In genomic region chr2:219596954-219597551, GRCh38 we compare ENCODE assay signal across 8 cellular contexts. TPM values are rescaled to one million over a fixed set of nuclear protein-coding genes. Genes with fewer than 3 reads are reported as not detected.
A peak's percentile ranks its signal among the peaks of the same experiment; 100 is the strongest.
DNase-seq lines count a peak whose midpoint lies in the region; ATAC-seq, FAIRE-seq and TF ChIP-seq lines count a peak whose summit lies in the region.

No MANE protein-coding gene starts in this region.

- peak overlapping the region; percentile 82 for H3K4me2 ChIP-seq in Loucy (ENCODE audit: low read depth, low read length, poor library complexity, severe bottlenecking)
- H3K4me2 ChIP-seq in HepG2 (ENCODE audit: low read depth, low read length) = peak overlapping the region; percentile 98

- H3K36me3 Mint-ChIP-seq in CD8-positive, alpha-beta memory T cell = peaks cover 4 to 27% (median 7%) of the 10 kb centered on the region in 3 donors
- H3K36me3 Mint-ChIP-seq in MCF 10A (ENCODE audit: insufficient read depth, unreplicated experiment) = peaks cover 6% of the 10 kb centered on the region

- FAIRE-seq in HepG2 (lab: Jason Lieb, UNC) = peak; percentile 77

- no peaks in the 10 kb centered on the region for H3K9me2 ChIP-seq in Loucy (replicated peaks; ENCODE audit: low read depth, low read length)

- peak overlapping the region; percentile 91 to 98 (median 98) for H3K27ac Mint-ChIP-seq in CD8-positive, alpha-beta memory T cell
- peak overlapping the region; percentile 98 for H3K27ac Mint-ChIP-seq in MCF 10A (ENCODE audit: low read depth, unreplicated experiment)

- POLR2A ChIA-PET in CD8-positive, alpha-beta memory T cell (lab: Charles Lee) = interaction anchor here (0.6 kb wide), 1 partner anchor 10 kb away, joined by 3 read pairs; no protein-coding TSS in a partner anchor
- POLR2A ChIA-PET in MCF 10A (lab: Yijun Ruan, JAX) (interaction anchor here (0.7 to 4.0 kb wide), 30 partner anchors 10 to 673 kb away, joined by 3 to 49 read pairs (median 5); partner anchors contain the start of genes CHPF, CNPPD1, GLB1L and GMPPA), HepG2 (lab: Yijun Ruan, JAX) (interaction anchor here (0.8 to 7.6 kb wide), 15 partner anchors 8 to 348 kb away, joined by 3 to 150 read pairs (median 20); partner anchors contain the start of genes CHPF, DNPEP, GMPPA and INHA)

- no peaks in the 10 kb centered on the region for H3K9me3 Mint-ChIP-seq in CD8-positive, alpha-beta memory T cell
- no peaks in the 10 kb centered on the region for H3K9me3 Mint-ChIP-seq in MCF 10A (ENCODE audit: unreplicated experiment)

- peak; percentile 6 for ATAC-seq in GM21447 (IDR thresholded peaks at IDR 0.05; ENCODE audit: unreplicated experiment)
- peak; percentile 34 for ATAC-seq in HepG2

- 1% methylated on average over 19 of the region's 19 CpGs for WGBS in HepG2 (ENCODE audit: low lambda C conversion rate)

- H3K36me3 ChIP-seq in CD8-positive, alpha-beta memory T cell (ENCODE audit: insufficient read depth, low read length) = peaks cover 4% of the 10 kb centered on the region
- H3K36me3 ChIP-seq in Loucy (ENCODE audit: insufficient read depth, low read length) (peaks cover 2% of the 10 kb centered on the region; the same call in 1 of the 2 replicates), HepG2 (replicated peaks in 1 of 2; ENCODE audit: control insufficient read depth in 1 of 2, insufficient read depth in 2 of 2, low read length in 2 of 2) (peaks cover 7 to 8% of the 10 kb centered on the region in 2 experiments; a peak in 3 of 5 replicates), tibial artery (peaks cover 9 to 11% (median 10%) of the 10 kb centered on the region in 3 donors)

- CTCF ChIA-PET in CD8-positive, alpha-beta memory T cell (lab: Charles Lee) = interaction anchor here (0.8 to 1.9 kb wide), 5 partner anchors 37 to 66 kb away, joined by 3 to 7 read pairs (median 3); no protein-coding TSS in a partner anchor
- CTCF ChIA-PET in MCF 10A (lab: Yijun Ruan, JAX) = interaction anchor here (0.5 to 2.8 kb wide), 9 partner anchors 35 to 551 kb away, joined by 3 to 19 read pairs (median 4); no protein-coding TSS in a partner anchor
- CTCF ChIA-PET in HepG2 (lab: Yijun Ruan, JAX; ENCODE audit: low intra/inter-chr PET ratio, low total read pairs) = interaction anchor here (1.1 to 2.3 kb wide), 2 partner anchors 45 to 55 kb away, joined by 3 to 12 read pairs; no protein-coding TSS in a partner anchor

- no peaks in the 10 kb centered on the region for H3K27me3 ChIP-seq in CD8-positive, alpha-beta memory T cell (ENCODE audit: insufficient read depth, low read length, poor library complexity, severe bottlenecking)
- H3K27me3 ChIP-seq in Loucy (ENCODE audit: insufficient read depth, low read length, poor library complexity, severe bottlenecking) (no peaks in the 10 kb centered on the region), HepG2 (ENCODE audit: control insufficient read depth in 1 of 2, insufficient read depth in 2 of 2, low read length in 2 of 2) (no peaks in the 10 kb centered on the region; a peak in 1 of 5 replicates), tibial artery (no peaks in the 10 kb centered on the region)

- no peak for TF ChIP-seq EP300 in HepG2 (IDR thresholded peaks at IDR 0.05; ENCODE audit: low read depth in 2 of 2, low read length in 2 of 2)
- TF ChIP-seq EP300 in HepG2 (CRISPR knock-in tag; IDR thresholded peaks at IDR 0.05; ENCODE audit: borderline replicate concordance) = no peak

- peaks cover 3 to 17% of the 10 kb centered on the region in 2 donors for H3K27me3 Mint-ChIP-seq in CD8-positive, alpha-beta memory T cell
- no peaks in the 10 kb centered on the region for H3K27me3 Mint-ChIP-seq in MCF 10A (ENCODE audit: insufficient read depth, unreplicated experiment)

- H3F3A ChIP-seq in Loucy (ENCODE audit: low read depth) = no peaks in the 10 kb centered on the region

- H3K9ac ChIP-seq in Loucy (ENCODE audit: low read depth, low read length, poor library complexity, severe bottlenecking) = peak overlapping the region; percentile 92
- H3K9ac ChIP-seq in HepG2 (ENCODE audit: insufficient read depth, low read depth, low read length) = peak overlapping the region; percentile 95

- no peaks in the 10 kb centered on the region for H4K20me1 ChIP-seq in Loucy (ENCODE audit: insufficient read depth, low read length, poor library complexity, severe bottlenecking)
- H4K20me1 ChIP-seq in HepG2 (ENCODE audit: insufficient read depth, low read length) = no peaks in the 10 kb centered on the region

- H3K4me1 ChIP-seq in CD8-positive, alpha-beta memory T cell (ENCODE audit: insufficient read depth, low read length) = peaks cover 14% of the 10 kb centered on the region
- H3K4me1 ChIP-seq in Loucy (ENCODE audit: insufficient read depth, low read length, poor library complexity, severe bottlenecking) (peaks cover 10% of the 10 kb centered on the region), HepG2 (ENCODE audit: insufficient read depth, low read length) (peaks cover 58% of the 10 kb centered on the region), tibial artery (peaks cover 0 to 15% (median 6%) of the 10 kb centered on the region in 4 donors)

- no peak for DNase-seq in CD8-positive, alpha-beta memory T cell
- DNase-seq in MCF 10A (ENCODE audit: unreplicated experiment) (no peak), HepG2 (ENCODE audit: low spot score) (peak; percentile 61), tibial artery (no peak), NCI-H774 (lab: John Stamatoyannopoulos, UW) (no peak)
- DNase-seq in stimulated activated CD4-positive, alpha-beta T cell treated with anti-CD3 and anti-CD28 coated beads, Interleukin-4, amount 100 ng/mL, for 4 hours = no peak

- no peak for TF ChIP-seq RAD21 in HepG2 (CRISPR knock-in tag; IDR thresholded peaks at IDR 0.05)

- no peak for TF ChIP-seq POLR2A in HepG2 (IDR thresholded peaks at IDR 0.05; ENCODE audit: insufficient read depth in 1 of 2, low read depth in 2 of 2, low read length in 2 of 2)

- peaks cover 15 to 26% (median 26%) of the 10 kb centered on the region in 3 donors for H3K4me1 Mint-ChIP-seq in CD8-positive, alpha-beta memory T cell
- no peaks in the 10 kb centered on the region for H3K4me1 Mint-ChIP-seq in MCF 10A (ENCODE audit: insufficient read depth, unreplicated experiment)

- intact Hi-C loops in MCF 10A (cut with micrococcal nuclease) = loop anchor here (1.0 to 5.0 kb wide), 2 partner anchors 56 to 90 kb away; no protein-coding TSS in a partner anchor
- intact Hi-C loops in HepG2 (cut with micrococcal nuclease; ENCODE audit: unreplicated experiment) = loop anchor here (1.0 to 5.0 kb wide), 5 partner anchors 20 to 210 kb away; partner anchors contain the start of genes CHPF, DNPEP and GMPPA
- intact Hi-C loops in tibial artery (cut with DNase I; ENCODE audit: low total_unique reads) = loop anchor here (5.0 kb wide), 1 partner anchor 45 kb away; no protein-coding TSS in a partner anchor

- peak overlapping the region; percentile 72 for H3K27ac ChIP-seq in CD8-positive, alpha-beta memory T cell (ENCODE audit: low read depth, low read length)
- H3K27ac ChIP-seq in HepG2 (ENCODE audit: extremely low read length, insufficient read depth, low read length) (peak overlapping the region; percentile 95), tibial artery (peak overlapping the region; percentile 84 to 87)

- H3K9me3 ChIP-seq in CD8-positive, alpha-beta memory T cell (ENCODE audit: low read length) = no peaks in the 10 kb centered on the region
- H3K9me3 ChIP-seq in Loucy (ENCODE audit: insufficient read depth, low read depth, low read length) (no peaks in the 10 kb centered on the region), HepG2 (ENCODE audit: low read length) (no peaks in the 10 kb centered on the region), tibial artery (no peaks in the 10 kb centered on the region)

- BruUV-seq in MCF 10A (replicated peaks; lab: Mats Ljungman, UMichigan) = TSS peak; percentile 86
- TSS peak; percentile 94 for BruUV-seq in HepG2 (replicated peaks; lab: Mats Ljungman, UMichigan)

- H3K4me3 Mint-ChIP-seq in CD8-positive, alpha-beta memory T cell = peak overlapping the region; percentile 95 to 98 (median 97)
- peak overlapping the region; percentile 96 for H3K4me3 Mint-ChIP-seq in MCF 10A (ENCODE audit: unreplicated experiment)

- in situ Hi-C loops in HepG2 (cut with HindIII; ENCODE audit: extremely low pct_ligation_motif_present, low pct_unique_long_range_greater_than_20kb) = loop anchor here (5.0 kb wide), 1 partner anchor 35 kb away; no protein-coding TSS in a partner anchor

- H3K4me3 ChIP-seq in CD8-positive, alpha-beta memory T cell (ENCODE audit: low read length) = peak overlapping the region; percentile 69
- H3K4me3 ChIP-seq in Loucy (ENCODE audit: low read length, poor library complexity, severe bottlenecking) (peak overlapping the region; percentile 88), HepG2 (replicated peaks in 1 of 3; ENCODE audit: insufficient read depth in 1 of 3, low read depth in 2 of 3, low read length in 3 of 3) (peak overlapping the region; percentile 72 to 91 (median 81)), tibial artery (peak overlapping the region; percentile 63 to 76)

- H2AFZ ChIP-seq in Loucy (ENCODE audit: low read length) (peak overlapping the region; percentile 90), HepG2 (ENCODE audit: low read length) (no peak overlapping the region)

- H3K79me2 ChIP-seq in Loucy (ENCODE audit: insufficient read depth, low read length) (peaks cover 5% of the 10 kb centered on the region; the same call in 1 of the 2 replicates), HepG2 (ENCODE audit: insufficient read depth, low read length) (peaks cover 6% of the 10 kb centered on the region)

- TF ChIP-seq CTCF in Loucy (conservative IDR thresholded peaks at IDR 0.05; ENCODE audit: low read length) = no peak
- no peak for TF ChIP-seq CTCF in MCF 10A (IDR thresholded peaks at IDR 0.05; ENCODE audit: unreplicated experiment)
- no peak for TF ChIP-seq CTCF in HepG2 (CRISPR knock-in tag; IDR thresholded peaks at IDR 0.05)
- no peak for TF ChIP-seq CTCF in tibial artery (IDR thresholded peaks at IDR 0.05)

RNA-seq across cellular contexts. Expression of gene STK11IP, which starts 0.6 kb away (rescaled TPM):
- 10 to 100 TPM; 26.2 to 32.2 TPM for total RNA-seq in CD8-positive, alpha-beta memory T cell
- polyA plus RNA-seq in CD8-positive, alpha-beta memory T cell = 12.6 TPM
- total RNA-seq in MCF 10A (2022) (24.2 and 26.5 TPM in 2 replicates), HepG2 (2016; rRNA removed; fragmentation: Illumina TruSeq; extraction: Trizol) (5.6 and 12.8 TPM in 2 replicates)
- 3.5 and 4.7 TPM in 2 replicates for total RNA-seq in HepG2 (2016; cell fraction: cytosol; rRNA removed; fragmentation: Illumina TruSeq; extraction: Trizol; ENCODE audit: low read depth)
- 5.0 and 14.2 TPM in 2 replicates for total RNA-seq in HepG2 (2016; cell fraction: insoluble cytoplasmic fraction; rRNA removed; fragmentation: Illumina TruSeq; extraction: Trizol)
- 2.7 and 3.2 TPM in 2 replicates for total RNA-seq in HepG2 (2016; cell fraction: membrane; rRNA removed; fragmentation: Illumina TruSeq; extraction: Trizol)
- total RNA-seq in HepG2 (2016; cell fraction: nucleus; rRNA removed; fragmentation: Illumina TruSeq; extraction: Trizol) = 20.7 and 21.9 TPM in 2 replicates
- 24.0 and 30.2 TPM in 2 replicates for polyA plus RNA-seq in HepG2 (2011; rRNA removed)
- polyA plus RNA-seq in HepG2 (2011; cell fraction: cytosol; rRNA removed) = 5.6 and 8.5 TPM in 2 replicates
- 272 and 337 TPM in 2 replicates for polyA plus RNA-seq in HepG2 (2011; cell fraction: nucleus; rRNA removed)
- polyA plus RNA-seq in HepG2 (2012) = 18.1 and 20.5 TPM in 2 replicates
- polyA plus RNA-seq in HepG2 (2016; cell fraction: cytosol; fragmentation: Illumina TruSeq; extraction: Trizol; ENCODE audit: low read depth) = 0.70 and 0.72 TPM in 2 replicates
- 3.7 and 5.6 TPM in 2 replicates for polyA plus RNA-seq in HepG2 (2016; cell fraction: insoluble cytoplasmic fraction; fragmentation: Illumina TruSeq; extraction: Trizol; ENCODE audit: low read depth)
- 1.2 TPM in 2 replicates for polyA plus RNA-seq in HepG2 (2016; cell fraction: membrane; fragmentation: Illumina TruSeq; extraction: Trizol; ENCODE audit: low read depth)
- 44.8 and 52.7 TPM in 2 replicates for polyA plus RNA-seq in HepG2 (2016; cell fraction: nucleus; fragmentation: Illumina TruSeq; extraction: Trizol; ENCODE audit: insufficient read depth, low read depth)
- polyA minus RNA-seq in HepG2 (2011; rRNA and poly(A)+ RNA removed; ENCODE audit: low replicate concordance) = 23.0 and 45.7 TPM in 2 replicates
- polyA minus RNA-seq in HepG2 (2011; cell fraction: cytosol; rRNA and poly(A)+ RNA removed) = 8.2 and 10.4 TPM in 2 replicates
- polyA minus RNA-seq in HepG2 (2011; cell fraction: nucleus; rRNA and poly(A)+ RNA removed) = 52.1 and 52.7 TPM in 2 replicates

RNA-seq across cellular contexts. Expression of gene INHA, which starts 24.9 kb away (rescaled TPM):
- total RNA-seq in CD8-positive, alpha-beta memory T cell = not detected
- polyA plus RNA-seq in CD8-positive, alpha-beta memory T cell = not detected
- total RNA-seq in MCF 10A (2022) = 1.2 and 2.2 TPM in 2 replicates
- total RNA-seq in HepG2 (2016; rRNA removed; fragmentation: Illumina TruSeq; extraction: Trizol) = 1.9 and 4.1 TPM in 2 replicates
- total RNA-seq in HepG2 (2016; cell fraction: cytosol; rRNA removed; fragmentation: Illumina TruSeq; extraction: Trizol; ENCODE audit: low read depth) = 3.4 and 4.1 TPM in 2 replicates
- 2.5 and 3.2 TPM in 2 replicates for total RNA-seq in HepG2 (2016; cell fraction: insoluble cytoplasmic fraction; rRNA removed; fragmentation: Illumina TruSeq; extraction: Trizol)
- total RNA-seq in HepG2 (2016; cell fraction: membrane; rRNA removed; fragmentation: Illumina TruSeq; extraction: Trizol) = 3.4 and 5.3 TPM in 2 replicates
- total RNA-seq in HepG2 (2016; cell fraction: nucleus; rRNA removed; fragmentation: Illumina TruSeq; extraction: Trizol) = 2.0 and 3.3 TPM in 2 replicates
- 15.2 and 23.1 TPM in 2 replicates for polyA plus RNA-seq in HepG2 (2011; rRNA removed)
- polyA plus RNA-seq in HepG2 (2011; cell fraction: cytosol; rRNA removed) = 13.0 and 22.2 TPM in 2 replicates
- polyA plus RNA-seq in HepG2 (2011; cell fraction: nucleus; rRNA removed) = 28.4 and 35.0 TPM in 2 replicates
- 11.4 and 17.5 TPM in 2 replicates for polyA plus RNA-seq in HepG2 (2012)
- polyA plus RNA-seq in HepG2 (2016; cell fraction: cytosol; fragmentation: Illumina TruSeq; extraction: Trizol; ENCODE audit: low read depth) = 3.1 and 3.7 TPM in 2 replicates
- polyA plus RNA-seq in HepG2 (2016; cell fraction: insoluble cytoplasmic fraction; fragmentation: Illumina TruSeq; extraction: Trizol; ENCODE audit: low read depth) = 2.1 TPM in 2 replicates
- 3.5 and 4.5 TPM in 2 replicates for polyA plus RNA-seq in HepG2 (2016; cell fraction: membrane; fragmentation: Illumina TruSeq; extraction: Trizol; ENCODE audit: low read depth)
- polyA plus RNA-seq in HepG2 (2016; cell fraction: nucleus; fragmentation: Illumina TruSeq; extraction: Trizol; ENCODE audit: insufficient read depth, low read depth) = 3.6 and 4.6 TPM in 2 replicates
- polyA minus RNA-seq in HepG2 (2011; rRNA and poly(A)+ RNA removed; ENCODE audit: low replicate concordance) = 1.0 and 25.1 TPM in 2 replicates
- 5.1 and 5.8 TPM in 2 replicates for polyA minus RNA-seq in HepG2 (2011; cell fraction: cytosol; rRNA and poly(A)+ RNA removed)
- 2.3 and 2.6 TPM in 2 replicates for polyA minus RNA-seq in HepG2 (2011; cell fraction: nucleus; rRNA and poly(A)+ RNA removed)

RNA-seq across cellular contexts. Expression of gene OBSL1, which starts 25.7 kb away (rescaled TPM):
- total RNA-seq in CD8-positive, alpha-beta memory T cell = under 1 TPM; 0.48 to 0.69 TPM
- polyA plus RNA-seq in CD8-positive, alpha-beta memory T cell = not detected
- total RNA-seq in MCF 10A (2022) (29.0 and 29.8 TPM in 2 replicates), HepG2 (2016; rRNA removed; fragmentation: Illumina TruSeq; extraction: Trizol) (65.4 and 86.7 TPM in 2 replicates)
- total RNA-seq in HepG2 (2016; cell fraction: cytosol; rRNA removed; fragmentation: Illumina TruSeq; extraction: Trizol; ENCODE audit: low read depth) = 17.5 and 19.8 TPM in 2 replicates
- 54.2 and 89.3 TPM in 2 replicates for total RNA-seq in HepG2 (2016; cell fraction: insoluble cytoplasmic fraction; rRNA removed; fragmentation: Illumina TruSeq; extraction: Trizol)
- 30.2 and 34.7 TPM in 2 replicates for total RNA-seq in HepG2 (2016; cell fraction: membrane; rRNA removed; fragmentation: Illumina TruSeq; extraction: Trizol)
- total RNA-seq in HepG2 (2016; cell fraction: nucleus; rRNA removed; fragmentation: Illumina TruSeq; extraction: Trizol) = 65.9 and 71.3 TPM in 2 replicates
- 218 and 229 TPM in 2 replicates for polyA plus RNA-seq in HepG2 (2011; rRNA removed)
- polyA plus RNA-seq in HepG2 (2011; cell fraction: cytosol; rRNA removed) = 176 and 256 TPM in 2 replicates
- polyA plus RNA-seq in HepG2 (2011; cell fraction: nucleus; rRNA removed) = 886 and 1,174 TPM in 2 replicates
- polyA plus RNA-seq in HepG2 (2012) = 161 and 176 TPM in 2 replicates
- polyA plus RNA-seq in HepG2 (2016; cell fraction: cytosol; fragmentation: Illumina TruSeq; extraction: Trizol; ENCODE audit: low read depth) = 10.0 and 11.3 TPM in 2 replicates
- polyA plus RNA-seq in HepG2 (2016; cell fraction: insoluble cytoplasmic fraction; fragmentation: Illumina TruSeq; extraction: Trizol; ENCODE audit: low read depth) = 66.1 and 91.2 TPM in 2 replicates
- polyA plus RNA-seq in HepG2 (2016; cell fraction: membrane; fragmentation: Illumina TruSeq; extraction: Trizol; ENCODE audit: low read depth) = 22.2 and 25.7 TPM in 2 replicates
- 147 and 161 TPM in 2 replicates for polyA plus RNA-seq in HepG2 (2016; cell fraction: nucleus; fragmentation: Illumina TruSeq; extraction: Trizol; ENCODE audit: insufficient read depth, low read depth)
- 27.0 and 477 TPM in 2 replicates for polyA minus RNA-seq in HepG2 (2011; rRNA and poly(A)+ RNA removed; ENCODE audit: low replicate concordance)
- polyA minus RNA-seq in HepG2 (2011; cell fraction: cytosol; rRNA and poly(A)+ RNA removed) = 210 and 260 TPM in 2 replicates
- 189 and 199 TPM in 2 replicates for polyA minus RNA-seq in HepG2 (2011; cell fraction: nucleus; rRNA and poly(A)+ RNA removed)

RNA-seq across cellular contexts. Expression of gene SLC4A3, which starts 30.4 kb away (rescaled TPM):
- under 1 TPM in 1 of 2 experiments, not detected in 1; 0.13 TPM for total RNA-seq in CD8-positive, alpha-beta memory T cell
- polyA plus RNA-seq in CD8-positive, alpha-beta memory T cell = not detected
- total RNA-seq in MCF 10A (2022) = 4.2 and 4.7 TPM in 2 replicates
- 0.10 and 0.18 TPM in 2 replicates for total RNA-seq in HepG2 (2016; rRNA removed; fragmentation: Illumina TruSeq; extraction: Trizol)
- total RNA-seq in HepG2 (2016; cell fraction: cytosol; rRNA removed; fragmentation: Illumina TruSeq; extraction: Trizol; ENCODE audit: low read depth) = not detected in 2 replicates
- 0.13 and 0.22 TPM in 2 replicates for total RNA-seq in HepG2 (2016; cell fraction: insoluble cytoplasmic fraction; rRNA removed; fragmentation: Illumina TruSeq; extraction: Trizol)
- not detected in 2 replicates for total RNA-seq in HepG2 (2016; cell fraction: membrane; rRNA removed; fragmentation: Illumina TruSeq; extraction: Trizol)
- total RNA-seq in HepG2 (2016; cell fraction: nucleus; rRNA removed; fragmentation: Illumina TruSeq; extraction: Trizol) = 0.22 and 0.53 TPM in 2 replicates
- 0.95 and 1.2 TPM in 2 replicates for polyA plus RNA-seq in HepG2 (2011; rRNA removed)
- 0.55 and 0.62 TPM in 2 replicates for polyA plus RNA-seq in HepG2 (2011; cell fraction: cytosol; rRNA removed)
- polyA plus RNA-seq in HepG2 (2011; cell fraction: nucleus; rRNA removed) = 10.4 and 15.1 TPM in 2 replicates
- polyA plus RNA-seq in HepG2 (2012) = 0.32 and 0.75 TPM in 2 replicates
- 0.05 TPM in 1 of 2 replicates, not detected in the other for polyA plus RNA-seq in HepG2 (2016; cell fraction: cytosol; fragmentation: Illumina TruSeq; extraction: Trizol; ENCODE audit: low read depth)
- polyA plus RNA-seq in HepG2 (2016; cell fraction: insoluble cytoplasmic fraction; fragmentation: Illumina TruSeq; extraction: Trizol; ENCODE audit: low read depth) = 0.17 TPM in 1 of 2 replicates, not detected in the other
- 0.13 TPM in 1 of 2 replicates, not detected in the other for polyA plus RNA-seq in HepG2 (2016; cell fraction: membrane; fragmentation: Illumina TruSeq; extraction: Trizol; ENCODE audit: low read depth)
- 0.52 and 0.57 TPM in 2 replicates for polyA plus RNA-seq in HepG2 (2016; cell fraction: nucleus; fragmentation: Illumina TruSeq; extraction: Trizol; ENCODE audit: insufficient read depth, low read depth)
- polyA minus RNA-seq in HepG2 (2011; rRNA and poly(A)+ RNA removed; ENCODE audit: low replicate concordance) = 1.2 TPM in 1 of 2 replicates, not detected in the other
- polyA minus RNA-seq in HepG2 (2011; cell fraction: cytosol; rRNA and poly(A)+ RNA removed) = 0.70 TPM in 1 of 2 replicates, not detected in the other
- 2.1 and 2.6 TPM in 2 replicates for polyA minus RNA-seq in HepG2 (2011; cell fraction: nucleus; rRNA and poly(A)+ RNA removed)

RNA-seq across cellular contexts. Expression of gene TMEM198, which starts 53.2 kb away (rescaled TPM):
- total RNA-seq in CD8-positive, alpha-beta memory T cell = 1 to 10 TPM; 5.2 to 6.0 TPM
- not detected for polyA plus RNA-seq in CD8-positive, alpha-beta memory T cell
- total RNA-seq in MCF 10A (2022) (5.3 and 6.3 TPM in 2 replicates), HepG2 (2016; rRNA removed; fragmentation: Illumina TruSeq; extraction: Trizol) (11.6 and 17.3 TPM in 2 replicates)
- total RNA-seq in HepG2 (2016; cell fraction: cytosol; rRNA removed; fragmentation: Illumina TruSeq; extraction: Trizol; ENCODE audit: low read depth) = 12.3 and 16.3 TPM in 2 replicates
- total RNA-seq in HepG2 (2016; cell fraction: insoluble cytoplasmic fraction; rRNA removed; fragmentation: Illumina TruSeq; extraction: Trizol) = 10.7 and 17.8 TPM in 2 replicates
- total RNA-seq in HepG2 (2016; cell fraction: membrane; rRNA removed; fragmentation: Illumina TruSeq; extraction: Trizol) = 26.8 and 32.4 TPM in 2 replicates
- 9.3 and 11.7 TPM in 2 replicates for total RNA-seq in HepG2 (2016; cell fraction: nucleus; rRNA removed; fragmentation: Illumina TruSeq; extraction: Trizol)
- polyA plus RNA-seq in HepG2 (2011; rRNA removed) = 23.5 and 40.8 TPM in 2 replicates
- 43.6 and 52.1 TPM in 2 replicates for polyA plus RNA-seq in HepG2 (2011; cell fraction: cytosol; rRNA removed)
- 61.3 and 68.7 TPM in 2 replicates for polyA plus RNA-seq in HepG2 (2011; cell fraction: nucleus; rRNA removed)
- 41.3 and 49.8 TPM in 2 replicates for polyA plus RNA-seq in HepG2 (2012)
- polyA plus RNA-seq in HepG2 (2016; cell fraction: cytosol; fragmentation: Illumina TruSeq; extraction: Trizol; ENCODE audit: low read depth) = 16.5 and 21.1 TPM in 2 replicates
- 12.8 and 14.5 TPM in 2 replicates for polyA plus RNA-seq in HepG2 (2016; cell fraction: insoluble cytoplasmic fraction; fragmentation: Illumina TruSeq; extraction: Trizol; ENCODE audit: low read depth)
- polyA plus RNA-seq in HepG2 (2016; cell fraction: membrane; fragmentation: Illumina TruSeq; extraction: Trizol; ENCODE audit: low read depth) = 27.9 and 28.1 TPM in 2 replicates
- polyA plus RNA-seq in HepG2 (2016; cell fraction: nucleus; fragmentation: Illumina TruSeq; extraction: Trizol; ENCODE audit: insufficient read depth, low read depth) = 17.1 and 19.3 TPM in 2 replicates
- polyA minus RNA-seq in HepG2 (2011; rRNA and poly(A)+ RNA removed; ENCODE audit: low replicate concordance) = 2.1 and 67.2 TPM in 2 replicates
- polyA minus RNA-seq in HepG2 (2011; cell fraction: cytosol; rRNA and poly(A)+ RNA removed) = 26.3 and 28.6 TPM in 2 replicates
- polyA minus RNA-seq in HepG2 (2011; cell fraction: nucleus; rRNA and poly(A)+ RNA removed) = 12.9 and 13.6 TPM in 2 replicates

Comparison
In these comparisons a context has a peak if more than half of its experiments do, and no peak if none do; other contexts are left out.
1. RNA of gene OBSL1, which starts 25.7 kb away (total RNA-seq): 17.5 to 89.3 TPM in HepG2 and 29.0 to 29.8 TPM in MCF 10A; 0.48 to 0.69 TPM in CD8-positive, alpha-beta memory T cell; every median in the first group is over 10 times any median in the second.
2. Peak in every context shown above with its lines, with median percentiles within 50 percentile points of each other: H3K27ac ChIP-seq and H3K4me3 ChIP-seq.